ENCODE assay signal across 1 cellular context in the genomic region with DNA sequence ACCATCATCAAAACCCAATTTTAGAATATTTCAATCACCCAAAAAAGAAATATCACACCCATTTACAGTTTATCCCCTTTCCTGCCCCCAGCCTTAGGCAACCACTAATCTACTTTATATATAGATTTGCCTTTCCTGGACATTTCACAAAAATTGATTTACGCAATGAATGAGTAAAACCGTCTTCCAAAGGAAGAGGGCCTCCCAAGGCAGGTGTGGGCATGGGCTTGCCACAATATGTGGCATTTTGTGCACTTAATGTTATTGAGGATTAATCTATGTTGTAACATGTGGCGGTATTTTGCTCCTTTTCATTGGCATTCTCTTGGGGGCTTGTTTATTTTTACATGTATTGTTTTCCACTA.
TF ChIP-seq lines count a peak whose summit lies in the region.

No MANE protein-coding gene starts in this region.

TF ChIP-seq in HCT116, 20 proteins besides CTCF, POLR2A, EP300 and RAD21 (continued from another document):
- TF ChIP-seq, protein P1, sequence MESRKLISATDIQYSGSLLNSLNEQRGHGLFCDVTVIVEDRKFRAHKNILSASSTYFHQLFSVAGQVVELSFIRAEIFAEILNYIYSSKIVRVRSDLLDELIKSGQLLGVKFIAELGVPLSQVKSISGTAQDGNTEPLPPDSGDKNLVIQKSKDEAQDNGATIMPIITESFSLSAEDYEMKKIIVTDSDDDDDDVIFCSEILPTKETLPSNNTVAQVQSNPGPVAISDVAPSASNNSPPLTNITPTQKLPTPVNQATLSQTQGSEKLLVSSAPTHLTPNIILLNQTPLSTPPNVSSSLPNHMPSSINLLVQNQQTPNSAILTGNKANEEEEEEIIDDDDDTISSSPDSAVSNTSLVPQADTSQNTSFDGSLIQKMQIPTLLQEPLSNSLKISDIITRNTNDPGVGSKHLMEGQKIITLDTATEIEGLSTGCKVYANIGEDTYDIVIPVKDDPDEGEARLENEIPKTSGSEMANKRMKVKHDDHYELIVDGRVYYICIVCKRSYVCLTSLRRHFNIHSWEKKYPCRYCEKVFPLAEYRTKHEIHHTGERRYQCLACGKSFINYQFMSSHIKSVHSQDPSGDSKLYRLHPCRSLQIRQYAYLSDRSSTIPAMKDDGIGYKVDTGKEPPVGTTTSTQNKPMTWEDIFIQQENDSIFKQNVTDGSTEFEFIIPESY (IDR thresholded peaks at IDR 0.05; ENCODE audit: extremely low read depth, insufficient replicate concordance, low read length), result no peak
- TF ChIP-seq EZH2 (IDR thresholded peaks at IDR 0.05) (no peak), SRF (IDR thresholded peaks at IDR 0.05; ENCODE audit: low read depth) (no peak), SP1 (IDR thresholded peaks at IDR 0.05; ENCODE audit: low read depth) (no peak), EGR1 (IDR thresholded peaks at IDR 0.05; ENCODE audit: low read depth) (no peak), YY1 (IDR thresholded peaks at IDR 0.05; ENCODE audit: extremely low read depth, insufficient replicate concordance, low read depth, low read length) (no peak), ZFX (IDR thresholded peaks at IDR 0.05) (no peak), ZNF274 (IDR thresholded peaks at IDR 0.05; ENCODE audit: low read depth, low read length) (no peak), JUND (IDR thresholded peaks at IDR 0.05) (no peak), MAX (IDR thresholded peaks at IDR 0.05) (no peak)
